In the genomic region with DNA sequence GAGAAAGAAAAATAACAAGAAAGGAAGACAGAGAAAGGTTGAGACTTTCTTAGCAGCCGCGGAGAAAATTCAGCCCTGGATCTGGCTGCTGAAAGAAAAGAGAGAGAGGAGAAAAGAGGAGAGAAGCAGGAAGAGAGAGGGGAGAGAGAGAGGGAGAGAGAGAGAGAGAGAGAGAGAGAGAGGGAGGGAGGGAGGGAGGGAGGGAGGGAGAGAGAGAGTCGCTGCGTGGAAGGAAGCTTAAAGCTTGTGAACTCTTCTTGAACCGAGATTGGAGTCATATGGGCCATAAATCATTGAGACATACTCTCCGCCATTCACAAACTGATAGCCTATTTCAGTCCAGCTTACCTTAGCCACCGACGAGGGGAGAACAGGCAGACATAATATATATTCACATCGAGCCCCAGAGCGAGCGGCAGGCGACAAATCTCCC, we compare ENCODE assay signal across 9 cellular contexts. TPM values are rescaled to one million over a fixed set of nuclear protein-coding genes. Genes with fewer than 3 reads are reported as not detected.
A peak's percentile ranks its signal among the peaks of the same experiment; 100 is the strongest.
DNase-seq lines count a peak whose midpoint lies in the region; ATAC-seq and TF ChIP-seq lines count a peak whose summit lies in the region.
"Had no signal": no experiment of that assay in that cellular context is flagged by ENCODE, and none has a peak within 500 bp of the region (broad histone marks: within the 10 kb centered on the region; RNA-seq: fewer than 3 reads in every experiment).

No MANE protein-coding gene starts in this region.

- H3K4me1 ChIP-seq in OCI-LY3 (ENCODE audit: low read length): peaks cover 47% of the 10 kb centered on the region

- TF ChIP-seq RAD21 in neural cell (conservative IDR thresholded peaks at IDR 0.05): no peak

- no peak for ATAC-seq in HG03139 (IDR thresholded peaks at IDR 0.05; ENCODE audit: unreplicated experiment)

- H3F3A ChIP-seq in neural cell (ENCODE audit: insufficient read depth, low read length, poor library complexity, severe bottlenecking): no peaks in the 10 kb centered on the region

- H3K9me3 ChIP-seq in OCI-LY3 (ENCODE audit: insufficient read depth, low read length) (no peaks in the 10 kb centered on the region), neural cell (ENCODE audit: low read length) (no peaks in the 10 kb centered on the region)

- H3K9me2 ChIP-seq in neural cell (ENCODE audit: insufficient read depth, low read length): no peaks in the 10 kb centered on the region

- H3K79me2 ChIP-seq in OCI-LY3 (ENCODE audit: low read length): peaks cover 33% of the 10 kb centered on the region
- H3K79me2 ChIP-seq in neural cell (replicated peaks; ENCODE audit: insufficient read depth, low read length): no peaks in the 10 kb centered on the region

- peaks cover 18% of the 10 kb centered on the region for H3K36me3 ChIP-seq in OCI-LY3 (replicated peaks; ENCODE audit: low read depth, low read length)
- H3K36me3 ChIP-seq in neural cell (ENCODE audit: insufficient read depth, low read length): no peaks in the 10 kb centered on the region

- peaks cover 27% of the 10 kb centered on the region for H3K36me3 Mint-ChIP-seq in T-helper 1 cell treated with Interleukin-12 subunit alpha and Interleukin-12 subunit beta and Interleukin-4 antibody, amounts not matched to agents 30 μg/mL and 1 μg/mL, for 36 hours (ENCODE audit: low read depth)

- H2AFZ ChIP-seq in OCI-LY3 (ENCODE audit: low read depth, low read length) (no peak overlapping the region), neural cell (ENCODE audit: low read depth, low read length) (no peak overlapping the region)

- peaks cover 13% of the 10 kb centered on the region for H3K4me1 Mint-ChIP-seq in T-helper 1 cell treated with Interleukin-12 subunit alpha and Interleukin-12 subunit beta and Interleukin-4 antibody, amounts not matched to agents 30 μg/mL and 1 μg/mL, for 36 hours (ENCODE audit: low read depth)

- H3K9ac ChIP-seq in OCI-LY3 (ENCODE audit: low read length) (peak overlapping the region; percentile 55), neural cell (ENCODE audit: low read length) (no peak overlapping the region)

- TF ChIP-seq EP300 in neural cell (conservative IDR thresholded peaks at IDR 0.05; ENCODE audit: poor library complexity, severe bottlenecking): no peak

- peak overlapping the region; percentile 62; the same call in 1 of the 2 replicates for H3K4me3 ChIP-seq in OCI-LY3 (ENCODE audit: low read length)
- no peak overlapping the region for H3K4me3 ChIP-seq in neural cell (ENCODE audit: low read length)

- no peak for TF ChIP-seq CTCF in OCI-LY3 (IDR thresholded peaks at IDR 0.05; ENCODE audit: low read depth, low read length)
- TF ChIP-seq CTCF in neural cell (IDR thresholded peaks at IDR 0.05; ENCODE audit: poor library complexity, severe bottlenecking): no peak

- no peaks in the 10 kb centered on the region for H3K9me3 Mint-ChIP-seq in T-helper 1 cell treated with Interleukin-12 subunit alpha and Interleukin-12 subunit beta and Interleukin-4 antibody, amounts not matched to agents 30 μg/mL and 1 μg/mL, for 36 hours

- H3K4me2 ChIP-seq in OCI-LY3 (ENCODE audit: low read length) (peak overlapping the region; percentile 47), neural cell (ENCODE audit: low read length) (no peak overlapping the region)

- H3K27ac ChIP-seq in OCI-LY3 (ENCODE audit: low read length) (peak overlapping the region; percentile 35), epithelial cell of prostate (peak overlapping the region; percentile 65), neural cell (ENCODE audit: low read length) (no peak overlapping the region)

- H4K20me1 ChIP-seq in OCI-LY3 (ENCODE audit: insufficient read depth, low read length) (no peaks in the 10 kb centered on the region), neural cell (ENCODE audit: insufficient read depth) (no peaks in the 10 kb centered on the region)

- H3K27ac Mint-ChIP-seq in T-helper 1 cell treated with Interleukin-12 subunit alpha and Interleukin-12 subunit beta and Interleukin-4 antibody, amounts not matched to agents 30 μg/mL and 1 μg/mL, for 36 hours: no peak overlapping the region

- peaks cover 46% of the 10 kb centered on the region for H3K27me3 Mint-ChIP-seq in T-helper 1 cell treated with Interleukin-12 subunit alpha and Interleukin-12 subunit beta and Interleukin-4 antibody, amounts not matched to agents 30 μg/mL and 1 μg/mL, for 36 hours (ENCODE audit: low read depth)

- H3K27me3 ChIP-seq in OCI-LY3 (ENCODE audit: low read depth, low read length): no peaks in the 10 kb centered on the region
- peaks cover 99% of the 10 kb centered on the region for H3K27me3 ChIP-seq in neural cell (ENCODE audit: insufficient read depth, low read depth, low read length)

- DNase-seq in T-helper 1 cell (no peak), epithelial cell of prostate (ENCODE audit: low read depth, low spot score) (peak; percentile 87), iPS-NIHi7 (ENCODE audit: extremely low spot score) (no peak)
- no peak for DNase-seq in stimulated activated CD4-positive, alpha-beta T cell treated with anti-CD3 and anti-CD28 coated beads, Interleukin-1b, Interleukin-23, amount 100 ng/mL, for 48 hours
- DNase-seq: DND-41 had no signal

- peak overlapping the region; percentile 85 for H3K4me3 Mint-ChIP-seq in T-helper 1 cell treated with Interleukin-12 subunit alpha and Interleukin-12 subunit beta and Interleukin-4 antibody, amounts not matched to agents 30 μg/mL and 1 μg/mL, for 36 hours

TF ChIP-seq in neural cell, 6 proteins besides CTCF, POLR2A, EP300 and RAD21:
- TF ChIP-seq POLR2AphosphoS5 (IDR thresholded peaks at IDR 0.05) (no peak), SMC3 (conservative IDR thresholded peaks at IDR 0.05; ENCODE audit: poor library complexity) (no peak), TAF1 (IDR thresholded peaks at IDR 0.05; ENCODE audit: low read depth) (no peak), MXI1 (conservative IDR thresholded peaks at IDR 0.05; ENCODE audit: poor library complexity, severe bottlenecking) (no peak), EZH2 (IDR thresholded peaks at IDR 0.05; ENCODE audit: borderline replicate concordance, insufficient read depth, low read length, poor library complexity, severe bottlenecking) (peak; percentile 64)
- TF ChIP-seq, protein P1, sequence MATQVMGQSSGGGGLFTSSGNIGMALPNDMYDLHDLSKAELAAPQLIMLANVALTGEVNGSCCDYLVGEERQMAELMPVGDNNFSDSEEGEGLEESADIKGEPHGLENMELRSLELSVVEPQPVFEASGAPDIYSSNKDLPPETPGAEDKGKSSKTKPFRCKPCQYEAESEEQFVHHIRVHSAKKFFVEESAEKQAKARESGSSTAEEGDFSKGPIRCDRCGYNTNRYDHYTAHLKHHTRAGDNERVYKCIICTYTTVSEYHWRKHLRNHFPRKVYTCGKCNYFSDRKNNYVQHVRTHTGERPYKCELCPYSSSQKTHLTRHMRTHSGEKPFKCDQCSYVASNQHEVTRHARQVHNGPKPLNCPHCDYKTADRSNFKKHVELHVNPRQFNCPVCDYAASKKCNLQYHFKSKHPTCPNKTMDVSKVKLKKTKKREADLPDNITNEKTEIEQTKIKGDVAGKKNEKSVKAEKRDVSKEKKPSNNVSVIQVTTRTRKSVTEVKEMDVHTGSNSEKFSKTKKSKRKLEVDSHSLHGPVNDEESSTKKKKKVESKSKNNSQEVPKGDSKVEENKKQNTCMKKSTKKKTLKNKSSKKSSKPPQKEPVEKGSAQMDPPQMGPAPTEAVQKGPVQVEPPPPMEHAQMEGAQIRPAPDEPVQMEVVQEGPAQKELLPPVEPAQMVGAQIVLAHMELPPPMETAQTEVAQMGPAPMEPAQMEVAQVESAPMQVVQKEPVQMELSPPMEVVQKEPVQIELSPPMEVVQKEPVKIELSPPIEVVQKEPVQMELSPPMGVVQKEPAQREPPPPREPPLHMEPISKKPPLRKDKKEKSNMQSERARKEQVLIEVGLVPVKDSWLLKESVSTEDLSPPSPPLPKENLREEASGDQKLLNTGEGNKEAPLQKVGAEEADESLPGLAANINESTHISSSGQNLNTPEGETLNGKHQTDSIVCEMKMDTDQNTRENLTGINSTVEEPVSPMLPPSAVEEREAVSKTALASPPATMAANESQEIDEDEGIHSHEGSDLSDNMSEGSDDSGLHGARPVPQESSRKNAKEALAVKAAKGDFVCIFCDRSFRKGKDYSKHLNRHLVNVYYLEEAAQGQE (IDR thresholded peaks at IDR 0.05; ENCODE audit: borderline replicate concordance): no peak

RNA-seq across cellular contexts. Expression of gene HOXB2, which starts 10.3 kb away (rescaled TPM):
- polyA plus RNA-seq in neural cell: not detected in 2 replicates
- not detected in 2 replicates for polyA minus RNA-seq in neural cell

RNA-seq across cellular contexts. Expression of gene HOXB4, which starts 23.0 kb away (rescaled TPM):
- polyA plus RNA-seq in neural cell: not detected in 2 replicates
- not detected in 2 replicates for polyA minus RNA-seq in neural cell

RNA-seq across cellular contexts. Expression of gene HOXB1, which starts 24.4 kb away (rescaled TPM):
- polyA plus RNA-seq in neural cell: not detected in 2 replicates
- not detected in 2 replicates for polyA minus RNA-seq in neural cell

RNA-seq across cellular contexts. Expression of gene HOXB3, which starts 34.8 kb away (rescaled TPM):
- polyA plus RNA-seq in neural cell: not detected in 2 replicates
- polyA minus RNA-seq in neural cell: not detected in 2 replicates

RNA-seq across cellular contexts. Expression of gene HOXB5, which starts 38.4 kb away (rescaled TPM):
- polyA plus RNA-seq in neural cell: not detected in 2 replicates
- polyA minus RNA-seq in neural cell: not detected in 2 replicates
